Comparison of ENCODE assay signal across 8 cellular contexts in the genomic region with DNA sequence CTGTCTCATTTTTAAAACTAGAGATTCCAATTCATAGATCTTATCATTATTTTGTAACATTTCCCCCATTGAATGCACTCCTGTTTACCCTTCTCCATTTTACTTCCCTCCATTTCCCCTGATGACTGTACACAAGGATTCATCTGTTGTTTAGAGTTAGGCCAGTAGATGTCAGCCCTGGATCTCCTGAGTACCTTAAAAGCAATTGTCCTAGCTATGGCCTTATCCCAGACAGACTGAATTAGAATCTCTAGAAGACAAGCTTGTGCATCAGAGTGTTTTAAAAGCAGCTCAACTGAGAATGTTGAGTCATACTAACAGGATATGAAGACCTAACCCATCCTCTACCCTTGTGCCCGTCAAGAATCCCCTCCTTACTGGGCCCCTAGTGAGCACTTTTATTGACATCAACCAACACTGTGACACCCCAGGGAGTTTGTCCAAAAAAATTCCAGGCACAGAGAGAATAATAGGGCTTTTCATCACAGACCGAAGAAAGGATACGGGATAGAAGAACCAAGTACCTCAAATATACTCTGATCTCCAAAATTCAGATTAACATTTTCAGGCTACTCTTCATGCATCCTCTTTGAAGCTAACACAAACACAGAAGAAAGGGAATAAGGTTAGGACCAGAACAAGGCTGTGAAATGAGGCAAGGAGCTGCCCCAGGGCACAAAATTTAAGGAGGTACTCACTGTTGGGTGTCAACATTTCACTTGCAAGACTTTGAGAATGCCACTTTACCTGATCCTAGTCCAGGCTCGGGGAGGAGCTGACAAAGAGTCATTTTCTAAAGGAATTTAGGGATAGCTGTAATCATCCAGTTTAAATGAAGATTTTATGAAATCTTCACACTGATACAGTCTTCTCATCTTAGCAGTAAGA. TPM values are rescaled to one million over a fixed set of nuclear protein-coding genes. Genes with fewer than 3 reads are reported as not detected.
DNase-seq lines count a peak whose midpoint lies in the region; ATAC-seq lines count a peak whose summit lies in the region.

No MANE protein-coding gene starts in this region.

- ATAC-seq in GM21367 (IDR thresholded peaks at IDR 0.05; ENCODE audit: unreplicated experiment) = peak; percentile 96
- ATAC-seq in HG03521 (IDR thresholded peaks at IDR 0.05; ENCODE audit: unreplicated experiment) = peak; percentile 81

- DNase-seq in NCI-H524 (lab: John Stamatoyannopoulos, UW) (peak; percentile 1 to 23), NCI-H524 treated with DMSO at 0.1 percent for 48 hours (lab: John Stamatoyannopoulos, UW) (no peak), RKO (ENCODE audit: low spot score) (peak; percentile 52), epithelial cell of prostate (ENCODE audit: low read depth, low spot score) (peak; percentile 43), pulmonary artery endothelial cell (ENCODE audit: low read depth, low spot score) (peak; percentile 7), UCSD-AML1 (lab: John Stamatoyannopoulos, UW; ENCODE audit: unreplicated experiment) (no peak)

- peak overlapping the region; percentile 32 for H3K27ac ChIP-seq in epithelial cell of prostate

RNA-seq across cellular contexts. Expression of gene ZBED2, which starts 17.1 kb away (rescaled TPM):
- total RNA-seq in pulmonary artery endothelial cell = not detected in 2 replicates

RNA-seq across cellular contexts. Expression of gene CD96, which starts 36.0 kb away (rescaled TPM):
- not detected in 2 replicates for total RNA-seq in pulmonary artery endothelial cell

Comparison
In these comparisons a context has a peak if more than half of its experiments do, and no peak if none do; other contexts are left out.
1. DNase-seq: peak in NCI-H524 (2 of 2), RKO (single experiment), epithelial cell of prostate (single experiment) and pulmonary artery endothelial cell (single experiment); none in NCI-H524 treated with DMSO at 0.1 percent for 48 hours (single experiment) and UCSD-AML1 (single experiment).